ENCODE assay signal across 9 cellular contexts in the genomic region with DNA sequence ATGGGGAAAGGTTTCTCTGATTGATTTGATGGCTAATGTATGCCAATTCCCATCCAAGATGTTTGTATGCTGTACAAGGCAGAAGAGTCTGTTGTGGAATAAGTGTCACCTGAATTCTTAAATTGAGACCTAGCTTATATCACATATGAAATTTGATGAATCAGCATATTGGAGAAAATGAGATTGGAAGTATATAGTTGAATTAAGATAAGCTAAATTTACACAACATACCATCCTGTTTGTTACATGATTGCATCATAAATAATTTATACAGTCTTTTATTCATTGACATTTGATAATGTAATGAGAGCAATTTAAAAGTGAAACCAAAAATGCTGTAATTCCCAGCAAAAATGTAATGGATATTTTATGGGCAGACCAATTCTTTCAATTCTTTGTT. TPM values are rescaled to one million over a fixed set of nuclear protein-coding genes. Genes with fewer than 3 reads are reported as not detected.
A peak's percentile ranks its signal among the peaks of the same experiment; 100 is the strongest.
DNase-seq lines count a peak whose midpoint lies in the region; ATAC-seq and TF ChIP-seq lines count a peak whose summit lies in the region.
"Had no signal": no experiment of that assay in that cellular context is flagged by ENCODE, and none has a peak within 500 bp of the region (broad histone marks: within the 10 kb centered on the region; RNA-seq: fewer than 3 reads in every experiment).

No MANE protein-coding gene starts in this region.

- in situ Hi-C loops in KBM-7 (cut with MboI; ENCODE audit: low pct_unique_long_range_greater_than_20kb, low sequenced_read_pairs) = no loop called here

- peaks cover 6% of the 10 kb centered on the region for H3K36me3 Mint-ChIP-seq in activated CD4-positive, alpha-beta memory T cell treated with anti-CD3 and anti-CD28 coated beads for 36 hours

- H3K4me1 ChIP-seq in right cardiac atrium (ENCODE audit: control insufficient read depth, insufficient read depth, low read length) (peaks cover 4% of the 10 kb centered on the region), spleen (peaks cover 31 to 91% (median 58%) of the 10 kb centered on the region in 6 donors)

- CTCF ChIA-PET in activated CD4-positive, alpha-beta memory T cell treated with anti-CD3 and anti-CD28 coated beads for 36 hours (lab: Charles Lee) = interaction anchor here (1.3 to 6.7 kb wide), 2 partner anchors 14 to 136 kb away, joined by 3 to 40 read pairs; no protein-coding TSS in a partner anchor

- ATAC-seq in right cardiac atrium = no peak
- no peak for ATAC-seq in HG03095 (IDR thresholded peaks at IDR 0.05; ENCODE audit: unreplicated experiment)
- ATAC-seq: sciatic nerve had no signal

- H3K27me3 ChIP-seq in right cardiac atrium (ENCODE audit: control insufficient read depth, insufficient read depth) (no peaks in the 10 kb centered on the region), spleen (replicated peaks in 1 of 7) (no peaks in the 10 kb centered on the region)

- H3K9me3 ChIP-seq in right cardiac atrium (ENCODE audit: control insufficient read depth, low read length) = no peaks in the 10 kb centered on the region
- no peaks in the 10 kb centered on the region for H3K9me3 ChIP-seq in spleen

- TF ChIP-seq POLR2A in spleen (IDR thresholded peaks at IDR 0.05) = no peak

- DNase-seq in HFF-Myc (ENCODE audit: extremely low read depth, low read depth) = no peak
- DNase-seq in activated CD4-positive, alpha-beta memory T cell treated with anti-CD3 and anti-CD28 coated beads for 36 hours = no peak
- DNase-seq in right cardiac atrium = no peak
- no peak for DNase-seq in spleen
- no peak for DNase-seq in activated gamma-delta T cell treated with Interleukin-2 at 50 U/mL for 16 hours
- DNase-seq in KBM-7 = no peak
- DNase-seq: NCI-H2029 treated with DMSO at 0.1 percent for 48 hours had no signal

- POLR2A ChIA-PET in activated CD4-positive, alpha-beta memory T cell treated with anti-CD3 and anti-CD28 coated beads for 36 hours (lab: Charles Lee) = no interaction called here

- H3K4me3 Mint-ChIP-seq in activated CD4-positive, alpha-beta memory T cell treated with anti-CD3 and anti-CD28 coated beads for 36 hours = peak overlapping the region; percentile 100

- no peak for TF ChIP-seq CTCF in HFF-Myc (IDR thresholded peaks at IDR 0.05; ENCODE audit: low read depth, low read length, missing control alignments)
- no peak for TF ChIP-seq CTCF in spleen (IDR thresholded peaks at IDR 0.05 in 8 of 11, conservative IDR thresholded peaks at IDR 0.05 in 3 of 11)

- H3K27ac ChIP-seq in right cardiac atrium (ENCODE audit: low read length) = no peak overlapping the region
- H3K27ac ChIP-seq in spleen = no peak overlapping the region

- H3K4me3 ChIP-seq in HFF-Myc (replicated peaks; ENCODE audit: low read depth, low read length) (peak overlapping the region; percentile 74), right cardiac atrium (ENCODE audit: low read length) (peak overlapping the region; percentile 100), spleen (peak overlapping the region in 7 of 8 donors; percentile 74 to 92 (median 84))

- intact Hi-C loops in activated CD4-positive, alpha-beta memory T cell treated with anti-CD3 and anti-CD28 coated beads for 36 hours (cut with micrococcal nuclease) = loop anchor here (2.0 to 5.0 kb wide), 3 partner anchors 133 to 713 kb away; no protein-coding TSS in a partner anchor
- intact Hi-C loops in right cardiac atrium (cut with DNase I) = no loop called here
- intact Hi-C loops in spleen (cut with DNase I; ENCODE audit: low total_unique reads) = no loop called here

- H3K36me3 ChIP-seq in spleen = peaks cover 0 to 9% (median under 1%) of the 10 kb centered on the region in 6 donors

- peaks cover 41% of the 10 kb centered on the region for H3K4me1 Mint-ChIP-seq in activated CD4-positive, alpha-beta memory T cell treated with anti-CD3 and anti-CD28 coated beads for 36 hours (ENCODE audit: low read depth)

- no peaks in the 10 kb centered on the region for H3K27me3 Mint-ChIP-seq in activated CD4-positive, alpha-beta memory T cell treated with anti-CD3 and anti-CD28 coated beads for 36 hours

- no peak overlapping the region for H3K27ac Mint-ChIP-seq in activated CD4-positive, alpha-beta memory T cell treated with anti-CD3 and anti-CD28 coated beads for 36 hours

- no peaks in the 10 kb centered on the region for H3K9me3 Mint-ChIP-seq in activated CD4-positive, alpha-beta memory T cell treated with anti-CD3 and anti-CD28 coated beads for 36 hours

RNA-seq across cellular contexts. Expression of gene CWC27, which starts 1.1 kb away (rescaled TPM):
- total RNA-seq in activated CD4-positive, alpha-beta memory T cell treated with anti-CD3 and anti-CD28 coated beads for 36 hours = 10 to 100 TPM; 31.4 to 33.7 TPM
- total RNA-seq in right cardiac atrium (10 to 100 TPM; 19.9 to 30.2 (median 22.9) TPM), spleen (10 to 100 TPM; 11.1 to 22.1 (median 16.5) TPM)
- polyA plus RNA-seq in right cardiac atrium (29.4 TPM), spleen (10 to 100 TPM; 11.8 to 17.9 (median 14.9) TPM)

RNA-seq across cellular contexts. Expression of gene SREK1IP1, which starts 1.4 kb away (rescaled TPM):
- total RNA-seq in activated CD4-positive, alpha-beta memory T cell treated with anti-CD3 and anti-CD28 coated beads for 36 hours = 10 to 100 TPM; 20.2 to 24.3 TPM
- 10 to 100 TPM; 12.2 to 15.3 (median 13.3) TPM for total RNA-seq in right cardiac atrium
- polyA plus RNA-seq in right cardiac atrium = 7.4 TPM
- 10 to 100 TPM; 10.8 to 18.7 (median 16.4) TPM for total RNA-seq in spleen
- polyA plus RNA-seq in spleen = 10 to 100 TPM; 10.5 to 27.3 (median 17.0) TPM
